16 cellular contexts compared by ENCODE assay signal in the genomic region with DNA sequence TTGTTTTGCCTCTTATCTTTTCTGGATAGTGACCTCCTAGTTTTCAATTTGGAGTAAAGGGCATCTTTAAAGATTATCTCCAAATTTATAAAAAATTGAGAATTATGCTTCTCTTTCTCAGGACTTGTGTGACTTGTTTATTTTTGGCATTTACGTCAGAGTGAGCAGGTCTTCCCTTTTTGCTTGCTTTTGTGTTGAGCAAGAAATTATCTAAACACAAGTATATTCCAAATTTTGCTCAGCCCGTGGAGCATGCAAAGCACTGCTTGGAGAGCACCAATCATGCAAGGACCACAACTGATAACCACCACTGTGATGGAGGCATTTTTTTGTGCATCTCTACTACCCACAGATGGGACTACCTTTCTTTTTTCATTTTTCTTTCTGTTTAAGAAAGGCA.
"Had no signal": no experiment of that assay in that cellular context is flagged by ENCODE, and none has a peak within 500 bp of the region (broad histone marks: within the 10 kb centered on the region; RNA-seq: fewer than 3 reads in every experiment).

No MANE protein-coding gene starts in this region.

- H3K4me3 ChIP-seq: colonic mucosa, esophagus squamous epithelium, gastrocnemius medialis, left ventricle myocardium inferior, mucosa of descending colon, sigmoid colon, skin epidermis, stomach had no signal

- H3K27me3 ChIP-seq: colonic mucosa, esophagus squamous epithelium, gastrocnemius medialis, sigmoid colon, stomach had no signal

- H3K9me3 ChIP-seq: colonic mucosa, esophagus squamous epithelium, gastrocnemius medialis, left ventricle myocardium inferior, mucosa of descending colon, sigmoid colon, stomach had no signal

- H3K36me3 ChIP-seq: colonic mucosa, gastrocnemius medialis, left ventricle myocardium inferior had no signal

- H3K4me1 ChIP-seq: esophagus squamous epithelium, sigmoid colon, stomach had no signal

- H3K27me3 Mint-ChIP-seq: naive thymus-derived CD8-positive, alpha-beta T cell had no signal

- H3K27ac ChIP-seq: colonic mucosa, esophagus squamous epithelium, gastrocnemius medialis, left ventricle myocardium inferior, sigmoid colon, skin epidermis, stomach had no signal

- ATAC-seq: gastrocnemius medialis; mucosa of descending colon; naive thymus-derived CD8-positive, alpha-beta T cell had no signal

- DNase-seq: colonic mucosa; dermis blood vessel endothelial cell; esophagus squamous epithelium; gastrocnemius medialis; left ventricle myocardium inferior; mucosa of descending colon; naive thymus-derived CD8-positive, alpha-beta T cell; posterior cingulate gyrus; sigmoid colon; stimulated activated CD4-positive, alpha-beta T cell treated with anti-CD3 and anti-CD28 coated beads, Interleukin-2, amount 100 ng/mL, for 24 hours; stimulated activated CD4-positive, alpha-beta T cell treated with anti-CD3 and anti-CD28 coated beads, Interleukin-4, amount 100 ng/mL, for 4 hours; stimulated activated naive CD4-positive, alpha-beta T cell; stomach; substantia nigra; trophoblast cell had no signal
